ENCODE assay signal across 8 cellular contexts in genomic region chr9:77981332-77981731, GRCh38. TPM values are rescaled to one million over a fixed set of nuclear protein-coding genes. Genes with fewer than 3 reads are reported as not detected.
DNase-seq lines count a peak whose midpoint lies in the region; ATAC-seq, FAIRE-seq and TF ChIP-seq lines count a peak whose summit lies in the region.

No MANE protein-coding gene starts in this region.

- H3K27me3 ChIP-seq in dorsolateral prefrontal cortex (no peaks in the 10 kb centered on the region), neutrophil (no peaks in the 10 kb centered on the region)

- TF ChIP-seq POLR2A in H54 (IDR thresholded peaks at IDR 0.05; ENCODE audit: low read depth, low read length): no peak

- H3K9me3 Mint-ChIP-seq in activated CD4-positive, alpha-beta memory T cell treated with anti-CD3 and anti-CD28 coated beads, Interleukin-2, amount 10 ng/mL, durations not matched to agents 7 days and 5 days: no peaks in the 10 kb centered on the region

- FAIRE-seq in H54 (lab: Jason Lieb, UNC): peak; percentile 99

- TF ChIP-seq CTCF in dorsolateral prefrontal cortex (IDR thresholded peaks at IDR 0.05 in 54 of 56, conservative IDR thresholded peaks at IDR 0.05 in 2 of 56; ENCODE audit: low read depth in 1 of 56, partially characterized antibody in 56 of 56): peak in 2 of 56 donors; percentile 7 to 25
- TF ChIP-seq CTCF in neutrophil (IDR thresholded peaks at IDR 0.05): no peak

- peak; percentile 57 for DNase-seq in H54 (ENCODE audit: insufficient read length, low spot score)
- DNase-seq in NOMO-1 treated with DMSO at 0.1 percent for 48 hours (lab: John Stamatoyannopoulos, UW; ENCODE audit: unreplicated experiment): peak; percentile 59
- no peak for DNase-seq in dorsolateral prefrontal cortex
- no peak for DNase-seq in activated CD4-positive, alpha-beta memory T cell treated with anti-CD3 and anti-CD28 coated beads, Interleukin-2, amount 10 ng/mL, durations not matched to agents 7 days and 5 days
- DNase-seq in NCI-H1048 (lab: John Stamatoyannopoulos, UW): no peak

- H3K27ac Mint-ChIP-seq in activated CD4-positive, alpha-beta memory T cell treated with anti-CD3 and anti-CD28 coated beads, Interleukin-2, amount 10 ng/mL, durations not matched to agents 7 days and 5 days: no peak overlapping the region

- H3K4me1 Mint-ChIP-seq in activated CD4-positive, alpha-beta memory T cell treated with anti-CD3 and anti-CD28 coated beads, Interleukin-2, amount 10 ng/mL, durations not matched to agents 7 days and 5 days: peaks cover 63% of the 10 kb centered on the region

- peaks cover 3% of the 10 kb centered on the region for H3K36me3 ChIP-seq in neutrophil

- no peak overlapping the region for H3K4me3 Mint-ChIP-seq in activated CD4-positive, alpha-beta memory T cell treated with anti-CD3 and anti-CD28 coated beads, Interleukin-2, amount 10 ng/mL, durations not matched to agents 7 days and 5 days

- peak overlapping the region in 48 of 59 donors; percentile 1 to 86 (median 60) for H3K27ac ChIP-seq in dorsolateral prefrontal cortex
- peak overlapping the region; percentile 80 for H3K27ac ChIP-seq in neutrophil

- H3K4me3 ChIP-seq in dorsolateral prefrontal cortex (peak overlapping the region in 4 of 59 donors; percentile 5 to 27 (median 14)), neutrophil (ENCODE audit: low read depth in 1 of 2, low read length in 1 of 2) (peak overlapping the region in 1 of 2 experiments; percentile 1)

- intact Hi-C loops in dorsolateral prefrontal cortex (cut with DNase I): loop anchor here in 1 of 2 donors (2.0 kb wide), 1 partner anchor 41 kb away; no protein-coding TSS in a partner anchor

- POLR2A ChIA-PET in activated CD4-positive, alpha-beta memory T cell treated with anti-CD3 and anti-CD28 coated beads, Interleukin-2, amount 10 ng/mL, durations not matched to agents 7 days and 5 days (lab: Charles Lee): interaction anchor here (1.5 kb wide), 2 partner anchors 50 to 52 kb away, joined by 4 read pairs; no protein-coding TSS in a partner anchor

- CTCF ChIA-PET in activated CD4-positive, alpha-beta memory T cell treated with anti-CD3 and anti-CD28 coated beads, Interleukin-2, amount 10 ng/mL, durations not matched to agents 7 days and 5 days (lab: Charles Lee): interaction anchor here (1.3 kb wide), 1 partner anchor 53 kb away, joined by 4 read pairs; no protein-coding TSS in a partner anchor

- H3K27me3 Mint-ChIP-seq in activated CD4-positive, alpha-beta memory T cell treated with anti-CD3 and anti-CD28 coated beads, Interleukin-2, amount 10 ng/mL, durations not matched to agents 7 days and 5 days: no peaks in the 10 kb centered on the region

- no peaks in the 10 kb centered on the region for H3K9me3 ChIP-seq in neutrophil

- peaks cover 80 to 83% of the 10 kb centered on the region in 2 experiments for H3K4me1 ChIP-seq in neutrophil (ENCODE audit: control insufficient read depth in 1 of 2, insufficient read depth in 1 of 2, low read depth in 1 of 2, low read length in 1 of 2)

- ATAC-seq in HG03565 (IDR thresholded peaks at IDR 0.05; ENCODE audit: unreplicated experiment) (no peak), HG02763 (IDR thresholded peaks at IDR 0.05; ENCODE audit: unreplicated experiment) (no peak)

- H3K36me3 Mint-ChIP-seq in activated CD4-positive, alpha-beta memory T cell treated with anti-CD3 and anti-CD28 coated beads, Interleukin-2, amount 10 ng/mL, durations not matched to agents 7 days and 5 days (ENCODE audit: low read depth): no peaks in the 10 kb centered on the region

RNA-seq across cellular contexts. Expression of gene GNAQ, which starts 50.3 kb away (rescaled TPM):
- total RNA-seq in dorsolateral prefrontal cortex: 100 to 1,000 TPM; 111 to 197 (median 146) TPM
- total RNA-seq in activated CD4-positive, alpha-beta memory T cell treated with anti-CD3 and anti-CD28 coated beads, Interleukin-2, amount 10 ng/mL, durations not matched to agents 7 days and 5 days: 10 to 100 TPM; 28.0 to 28.8 TPM

Comparison
In these comparisons a context has a peak if more than half of its experiments do, and no peak if none do; other contexts are left out.
1. DNase-seq: peak in H54 (single experiment) and NOMO-1 treated with DMSO at 0.1 percent for 48 hours (single experiment); none in dorsolateral prefrontal cortex (0 of 10), activated CD4-positive, alpha-beta memory T cell treated with anti-CD3 and anti-CD28 coated beads, Interleukin-2, amount 10 ng/mL, durations not matched to agents 7 days and 5 days (single experiment) and NCI-H1048 (single experiment).